9 cellular contexts compared by ENCODE assay signal in genomic region chr22:42721045-42721434, GRCh38. TPM values are rescaled to one million over a fixed set of nuclear protein-coding genes. Genes with fewer than 3 reads are reported as not detected.
DNase-seq lines count a peak whose midpoint lies in the region; ATAC-seq and TF ChIP-seq lines count a peak whose summit lies in the region.
"Had no signal": no experiment of that assay in that cellular context is flagged by ENCODE, and none has a peak within 500 bp of the region (broad histone marks: within the 10 kb centered on the region; RNA-seq: fewer than 3 reads in every experiment).

No MANE protein-coding gene starts in this region.

- no peak overlapping the region for H3K9ac ChIP-seq in HUES48 (ENCODE audit: low read depth, low read length)

- TF ChIP-seq CTCF in AG04449 (IDR thresholded peaks at IDR 0.05; ENCODE audit: insufficient read depth, low read length, missing control alignments) = no peak

- peak overlapping the region in 1 of 6 donors; percentile 8 for H3K27ac Mint-ChIP-seq in naive B cell
- H3K27ac Mint-ChIP-seq: activated naive CD4-positive, alpha-beta T cell treated with anti-CD3 and anti-CD28 coated beads, Interleukin-2, amount 50 U/mL, for 72 hours had no signal

- no peaks in the 10 kb centered on the region for H3K36me3 ChIP-seq in HUES48 (ENCODE audit: control insufficient read depth, insufficient read depth, low read length)

- peaks cover 38 to 47% (median 43%) of the 10 kb centered on the region in 3 donors for H3K4me1 Mint-ChIP-seq in naive B cell

- H3K4me3 ChIP-seq in AG04449 (ENCODE audit: low read depth, low read length) = peak overlapping the region; percentile 48
- peak overlapping the region; percentile 76 for H3K4me3 ChIP-seq in HUES48 (ENCODE audit: low read depth, low read length)

- peaks cover 22 to 60% (median 33%) of the 10 kb centered on the region in 3 donors for H3K27me3 Mint-ChIP-seq in naive B cell

- POLR2A ChIA-PET in AG04449 (lab: Yijun Ruan, JAX) = no interaction called here

- CTCF ChIA-PET in AG04449 (lab: Yijun Ruan, JAX) = no interaction called here

- H3K4me3 Mint-ChIP-seq in naive B cell = peak overlapping the region; percentile 72 to 88 (median 79)

- no peak for ATAC-seq in naive B cell (ENCODE audit: low read depth in 2 of 2)
- no peak for ATAC-seq in GM18907 (IDR thresholded peaks at IDR 0.05; ENCODE audit: unreplicated experiment)
- ATAC-seq in HG03139 (IDR thresholded peaks at IDR 0.05; ENCODE audit: unreplicated experiment) = no peak

- H3K27me3 ChIP-seq in HUES48 (ENCODE audit: control insufficient read depth, insufficient read depth, low read length) = peaks cover 34% of the 10 kb centered on the region

- H3K9me3 Mint-ChIP-seq in naive B cell = no peaks in the 10 kb centered on the region
- H3K9me3 Mint-ChIP-seq: activated naive CD4-positive, alpha-beta T cell treated with anti-CD3 and anti-CD28 coated beads, Interleukin-2, amount 50 U/mL, for 72 hours had no signal

- DNase-seq in AG04449 (ENCODE audit: low read depth, low spot score) = no peak
- DNase-seq in dermis blood vessel endothelial cell = peak; percentile 25
- DNase-seq in naive B cell = no peak
- no peak for DNase-seq in NCI-H2081 treated with DMSO at 0.1 percent for 48 hours (lab: John Stamatoyannopoulos, UW)
- DNase-seq in T1000 (lab: John Stamatoyannopoulos, UW) = no peak

- no peaks in the 10 kb centered on the region for H3K9me3 ChIP-seq in HUES48 (ENCODE audit: control insufficient read depth, insufficient read depth, low read length)

- H3K36me3 Mint-ChIP-seq in naive B cell = no peaks in the 10 kb centered on the region

- H3K27ac ChIP-seq in HUES48 (ENCODE audit: low read depth, low read length) = no peak overlapping the region

- H3K4me1 ChIP-seq in HUES48 (ENCODE audit: control insufficient read depth, insufficient read depth, low read length) = peaks cover 15% of the 10 kb centered on the region; the same call in 1 of the 2 replicates

RNA-seq across cellular contexts. Expression of gene A4GALT, which starts 0.4 kb away (rescaled TPM):
- total RNA-seq in dermis blood vessel endothelial cell = 52.5 and 60.2 TPM in 2 replicates
- under 1 TPM in 1 of 6 donors, not detected in 5; 0.73 TPM for polyA plus RNA-seq in naive B cell (ENCODE audit: low read depth in 6 of 6)
